Comparison of ENCODE assay signal across 8 cellular contexts in the genomic region with DNA sequence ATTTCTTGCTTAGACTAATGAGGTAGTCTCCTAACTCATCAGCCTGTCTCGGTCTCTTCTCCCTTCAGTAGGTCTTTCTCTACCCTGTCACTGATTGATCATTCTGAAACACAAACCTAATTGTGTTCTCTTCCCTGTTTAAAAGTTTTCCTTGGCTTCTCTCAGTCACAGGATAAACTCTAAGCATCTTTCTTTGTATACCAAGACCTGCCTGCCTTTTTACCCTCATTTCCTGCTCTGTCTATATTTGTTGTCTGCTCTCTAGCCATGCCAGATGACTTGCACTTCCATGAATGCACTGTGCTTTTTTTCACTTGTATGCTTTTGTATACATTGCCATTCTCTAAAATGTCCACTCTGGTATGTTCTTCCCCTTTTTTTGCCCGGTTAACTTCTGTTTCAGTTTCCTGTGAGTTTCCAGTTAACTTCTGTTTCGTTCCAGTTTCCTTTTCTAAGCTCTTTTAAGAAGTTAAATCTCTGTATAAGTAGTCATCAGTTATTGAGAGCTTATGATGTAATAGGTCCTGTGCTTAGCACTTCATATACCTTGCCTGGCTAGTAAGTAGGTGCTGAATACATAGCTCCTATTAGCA. TPM values are rescaled to one million over a fixed set of nuclear protein-coding genes. Genes with fewer than 3 reads are reported as not detected.
A peak's percentile ranks its signal among the peaks of the same experiment; 100 is the strongest.
DNase-seq lines count a peak whose midpoint lies in the region; ATAC-seq, FAIRE-seq and TF ChIP-seq lines count a peak whose summit lies in the region.

No MANE protein-coding gene starts in this region.

- peak; percentile 74 for FAIRE-seq in GM12878 (lab: Jason Lieb, UNC)

- TF ChIP-seq EP300 in GM12878 (IDR thresholded peaks at IDR 0.05; ENCODE audit: borderline replicate concordance in 1 of 2, control insufficient read depth in 1 of 2, low read depth in 2 of 2, low read length in 2 of 2): no peak

- no peaks in the 10 kb centered on the region for H3K9me3 Mint-ChIP-seq in CD8-positive, alpha-beta T cell

- no peaks in the 10 kb centered on the region for H3K36me3 ChIP-seq in CD8-positive, alpha-beta T cell (ENCODE audit: insufficient read depth, low read length)
- H3K36me3 ChIP-seq in GM12878 (ENCODE audit: control insufficient read depth in 2 of 2, insufficient read depth in 2 of 2, low read length in 1 of 2) (no peaks in the 10 kb centered on the region; a peak in 1 of 4 replicates), mucosa of rectum (ENCODE audit: control insufficient read depth in 2 of 2, insufficient read depth in 2 of 2, low read length in 2 of 2) (no peaks in the 10 kb centered on the region)

- SMC1A ChIA-PET in GM12878 (lab: Charles Lee; ENCODE audit: uncharacterized antibody, unreplicated experiment): interaction anchor here (0.6 to 5.5 kb wide), 9 partner anchors 9 to 872 kb away, joined by 3 to 85 read pairs (median 3); no protein-coding TSS in a partner anchor

- no TSS peak for BruUV-seq in GM12878 (replicated peaks; lab: Mats Ljungman, UMichigan)

- peak overlapping the region; percentile 16; the same call in 1 of the 2 replicates for H3K9ac ChIP-seq in GM12878 (ENCODE audit: control insufficient read depth, insufficient read depth, low read length)
- no peak overlapping the region for H3K9ac ChIP-seq in mucosa of rectum (ENCODE audit: low read depth in 1 of 2, low read length in 2 of 2)

- no peaks in the 10 kb centered on the region for H3K27me3 Mint-ChIP-seq in CD8-positive, alpha-beta T cell (ENCODE audit: low read depth)

- peaks cover 3% of the 10 kb centered on the region for H3K36me3 Mint-ChIP-seq in CD8-positive, alpha-beta T cell

- peak; percentile 77 for ATAC-seq in CD8-positive, alpha-beta T cell
- ATAC-seq in GM21360 (IDR thresholded peaks at IDR 0.05; ENCODE audit: unreplicated experiment) (peak; percentile 59), HG03571 (IDR thresholded peaks at IDR 0.05; ENCODE audit: unreplicated experiment) (peak; percentile 67), GM12878 (peak; percentile 86)

- intact Hi-C loops in CD8-positive, alpha-beta T cell (cut with DNase I, micrococcal nuclease): loop anchor here in 1 of 2 experiments (2.0 kb wide), 1 partner anchor 15 kb away; no protein-coding TSS in a partner anchor
- intact Hi-C loops in GM12878 (cut with micrococcal nuclease; ENCODE audit: unreplicated experiment): loop anchor here (5.0 kb wide), 1 partner anchor 60 kb away; no protein-coding TSS in a partner anchor

- TF ChIP-seq RAD21 in GM12878 (IDR thresholded peaks at IDR 0.05; ENCODE audit: insufficient read depth, low read depth, low read length): no peak

- no peak overlapping the region for H3K4me3 Mint-ChIP-seq in CD8-positive, alpha-beta T cell

- H3K27ac ChIP-seq in CD8-positive, alpha-beta T cell (ENCODE audit: low read depth, low read length): peak overlapping the region; percentile 7
- H3K27ac ChIP-seq in GM12878 (ENCODE audit: control insufficient read depth, insufficient read depth) (peak overlapping the region; percentile 75), mucosa of rectum (ENCODE audit: low read depth in 2 of 2, low read length in 2 of 2) (peak overlapping the region; percentile 8 to 73)

- H4K20me1 ChIP-seq in GM12878 (ENCODE audit: control insufficient read depth, insufficient read depth): no peaks in the 10 kb centered on the region

- peaks cover 89% of the 10 kb centered on the region for H3K79me2 ChIP-seq in GM12878 (ENCODE audit: control insufficient read depth, insufficient read depth, low read length)

- H3K27ac Mint-ChIP-seq in CD8-positive, alpha-beta T cell: no peak overlapping the region

- POLR2A ChIA-PET in CD8-positive, alpha-beta T cell (lab: Charles Lee): interaction anchor here (0.6 to 1.0 kb wide), 2 partner anchors 11 to 723 kb away, joined by 3 read pairs; no protein-coding TSS in a partner anchor
- POLR2A ChIA-PET in GM12878 (lab: Charles Lee): interaction anchor here (0.9 to 4.2 kb wide), 7 partner anchors 10 to 117 kb away, joined by 4 to 58 read pairs (median 5); a partner anchor contains a TSS

- H3K4me1 ChIP-seq in CD8-positive, alpha-beta T cell (ENCODE audit: insufficient read depth, low read length): peaks cover 84% of the 10 kb centered on the region
- H3K4me1 ChIP-seq in GM12878 (ENCODE audit: control insufficient read depth, insufficient read depth, low read length) (peaks cover 66% of the 10 kb centered on the region), mucosa of rectum (ENCODE audit: control insufficient read depth in 2 of 2, insufficient read depth in 2 of 2, low read length in 2 of 2) (peaks cover 14% of the 10 kb centered on the region in 2 donors)

- H3K27me3 ChIP-seq in CD8-positive, alpha-beta T cell (ENCODE audit: insufficient read depth, low read length): no peaks in the 10 kb centered on the region
- no peaks in the 10 kb centered on the region for H3K27me3 ChIP-seq in GM12878 (replicated peaks in 1 of 2; ENCODE audit: control insufficient read depth in 2 of 2, insufficient read depth in 2 of 2, low read length in 1 of 2)
- no peaks in the 10 kb centered on the region for H3K27me3 ChIP-seq in mucosa of rectum (ENCODE audit: control insufficient read depth in 2 of 2, insufficient read depth in 2 of 2, low read length in 2 of 2)

- no peak for TF ChIP-seq CTCF in CD8-positive, alpha-beta T cell (IDR thresholded peaks at IDR 0.05)
- no peak for TF ChIP-seq CTCF in GM12878 (IDR thresholded peaks at IDR 0.05 in 2 of 3, conservative IDR thresholded peaks at IDR 0.05 in 1 of 3; ENCODE audit: control insufficient read depth in 2 of 3, extremely low read depth in 1 of 3, insufficient read depth in 1 of 3, low read depth in 3 of 3, low read length in 3 of 3)

- peaks cover 70% of the 10 kb centered on the region for H3K4me1 Mint-ChIP-seq in CD8-positive, alpha-beta T cell (ENCODE audit: low read depth)

- RAD21 ChIA-PET in GM12878 (lab: Charles Lee; ENCODE audit: unreplicated experiment): interaction anchor here (0.6 to 5.3 kb wide), 10 partner anchors 10 to 700 kb away, joined by 3 to 96 read pairs (median 6); a partner anchor contains a TSS

- 2% methylated on average over 3 of the region's 3 CpGs for WGBS in GM12878 (ENCODE audit: insufficient coverage, insufficient replicate concordance, low lambda C conversion rate, missing lambda C conversion rate)

- peak overlapping the region; percentile 26 for H3K4me2 ChIP-seq in GM12878 (ENCODE audit: control insufficient read depth, insufficient read depth)

- no peak for DNase-seq in CD8-positive, alpha-beta T cell
- peak; percentile 84 for DNase-seq in GM12878 (ENCODE audit: low read depth, low spot score)
- no peak for DNase-seq in NCI-H82 (lab: John Stamatoyannopoulos, UW)
- no peak for DNase-seq in NCI-H1694 treated with DMSO at 0.1 percent for 48 hours (lab: John Stamatoyannopoulos, UW)
- no peak for DNase-seq in DMS 273 (lab: John Stamatoyannopoulos, UW; ENCODE audit: unreplicated experiment)

- H2AFZ ChIP-seq in GM12878 (ENCODE audit: control insufficient read depth, low read depth, low read length): peak overlapping the region; percentile 1

- peak; percentile 26; the same call in 1 of the 2 replicates for TF ChIP-seq POLR2A in GM12878 (IDR thresholded peaks at IDR 0.05; ENCODE audit: low read depth, low read length)

- in situ Hi-C loops in GM12878 (cut with MboI): no loop called here

- no peak overlapping the region for H3K4me3 ChIP-seq in CD8-positive, alpha-beta T cell (ENCODE audit: low read depth, low read length)
- H3K4me3 ChIP-seq in GM12878 (peak overlapping the region; percentile 15; the same call in 1 of the 2 replicates), mucosa of rectum (ENCODE audit: low read length in 2 of 2) (no peak overlapping the region)

- CTCF ChIA-PET in CD8-positive, alpha-beta T cell (lab: Charles Lee): interaction anchor here (0.6 to 4.1 kb wide), 4 partner anchors 8 to 13 kb away, joined by 3 to 21 read pairs (median 3); a partner anchor contains a TSS
- CTCF ChIA-PET in GM12878 (lab: Yijun Ruan, JAX): interaction anchor here (1.0 to 7.5 kb wide), 8 partner anchors 10 to 406 kb away, joined by 3 to 86 read pairs (median 5); a partner anchor contains a TSS

- H3K9me3 ChIP-seq in CD8-positive, alpha-beta T cell (ENCODE audit: low read length): no peaks in the 10 kb centered on the region
- H3K9me3 ChIP-seq in GM12878 (replicated peaks; ENCODE audit: control insufficient read depth, insufficient read depth, low read length) (no peaks in the 10 kb centered on the region), mucosa of rectum (ENCODE audit: control insufficient read depth in 2 of 2, low read length in 2 of 2) (no peaks in the 10 kb centered on the region)

TF ChIP-seq in GM12878, 131 proteins besides CTCF, POLR2A, EP300 and RAD21 (continues in another document):
- TF ChIP-seq RBBP5 (conservative IDR thresholded peaks at IDR 0.05) (no peak), NR2C1 (IDR thresholded peaks at IDR 0.05) (no peak)

RNA-seq across cellular contexts. Expression of a gene that starts 12.8 kb away (rescaled TPM):
- total RNA-seq in CD8-positive, alpha-beta T cell: 10 to 100 TPM; 18.8 to 20.7 TPM
- total RNA-seq in GM12878 (2013; cell fraction: nucleolus; rRNA removed): 77.3 and 79.8 TPM in 2 replicates
- 18.2 and 19.1 TPM in 2 replicates for total RNA-seq in GM12878 (2014; rRNA removed)
- 22.2 and 22.3 TPM in 2 replicates for total RNA-seq in GM12878 (2014; rRNA removed; fragmentation: Illumina TruSeq; extraction: Trizol)
- total RNA-seq in GM12878 (2021): 28.5 and 30.0 TPM in 2 replicates
- 9.3 TPM for polyA plus RNA-seq in GM12878 (2011; ENCODE audit: low read depth)
- polyA plus RNA-seq in GM12878 (2011; rRNA removed): 20.7 and 22.2 TPM in 2 replicates
- polyA plus RNA-seq in GM12878 (2011; cell fraction: cytosol; rRNA removed): 16.0 and 17.4 TPM in 2 replicates
- polyA plus RNA-seq in GM12878 (2011; cell fraction: nucleus; rRNA removed): 20.7 and 21.0 TPM in 2 replicates
- polyA plus RNA-seq in GM12878 (2012): 10.0 and 14.7 TPM in 2 replicates
- polyA plus RNA-seq in GM12878 (2014; fragmentation: Illumina TruSeq; extraction: Trizol): 24.4 and 27.1 TPM in 2 replicates
- 1 to 10 TPM; 4.5 to 4.6 TPM for polyA plus RNA-seq in GM12878 (2014; fragmentation: Nextera tagmentation; extraction: Ambion mirVana)
- polyA plus RNA-seq in GM12878 (2014; rRNA removed): 16.5 and 18.3 TPM in 2 replicates
- polyA plus RNA-seq in GM12878 (2016; fragmentation: Nextera tagmentation; extraction: Ambion mirVana): 10 to 100 TPM; 14.3 to 19.0 TPM
- polyA minus RNA-seq in GM12878 (2011; rRNA and poly(A)+ RNA removed): 53.0 and 57.6 TPM in 2 replicates
- polyA minus RNA-seq in GM12878 (2011; cell fraction: cytosol; rRNA and poly(A)+ RNA removed): 14.8 and 17.8 TPM in 2 replicates
- polyA minus RNA-seq in GM12878 (2011; cell fraction: nucleus; rRNA and poly(A)+ RNA removed): 18.7 and 25.4 TPM in 2 replicates

Comparison
In these comparisons a context has a peak if more than half of its experiments do, and no peak if none do; other contexts are left out.
1. H3K27ac ChIP-seq: peak in every context shown above with its lines; median percentile 75 in GM12878; 40 in mucosa of rectum; 7 in CD8-positive, alpha-beta T cell.